1 cellular context compared by ENCODE assay signal in the genomic region with DNA sequence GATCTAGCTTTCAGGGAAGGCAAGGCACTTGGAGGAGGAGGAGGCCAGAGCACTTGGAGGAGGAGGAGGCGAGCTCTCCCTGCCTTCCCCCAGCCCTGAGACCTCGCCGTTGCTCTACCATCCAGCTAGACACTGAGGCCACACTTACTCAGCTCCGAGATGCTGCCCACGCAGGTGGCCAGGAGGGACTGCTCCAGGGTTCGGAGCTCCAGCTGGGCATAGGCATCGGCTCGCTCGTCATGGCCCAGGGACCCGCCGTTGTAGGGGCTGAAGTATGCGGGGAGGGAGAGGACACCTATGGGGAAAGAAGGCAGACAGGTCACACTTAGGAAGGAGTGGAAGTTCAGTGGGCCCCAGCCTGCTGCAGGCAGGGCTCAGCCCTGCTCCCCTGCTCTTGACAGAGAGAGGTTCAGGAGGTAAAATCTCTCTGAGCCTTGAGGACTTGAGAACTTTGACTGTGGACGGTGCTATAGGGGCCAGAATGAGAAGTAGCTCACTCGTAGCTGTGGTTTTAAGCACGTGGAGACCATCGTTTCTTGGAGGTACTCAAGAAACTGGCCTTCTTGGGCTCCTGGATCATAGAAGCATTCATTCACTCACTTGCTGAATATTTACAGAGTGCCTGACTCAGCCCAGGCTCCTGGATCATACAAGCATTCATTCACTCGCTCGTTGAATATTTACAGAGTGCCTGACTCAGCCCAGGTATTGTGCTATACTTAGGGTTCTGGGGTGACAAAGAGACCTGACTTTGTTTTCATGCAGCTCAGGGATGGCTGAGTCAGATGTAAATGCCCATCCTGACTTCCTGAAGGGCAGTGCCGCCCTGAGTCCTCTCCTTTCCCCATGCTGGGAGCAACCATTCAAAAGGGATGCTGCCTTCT.
TF ChIP-seq lines count a peak whose summit lies in the region.

No MANE protein-coding gene starts in this region.

TF ChIP-seq in HCT116, 20 proteins besides CTCF, POLR2A, EP300 and RAD21 (continued from another document):
- TF ChIP-seq, protein P1, sequence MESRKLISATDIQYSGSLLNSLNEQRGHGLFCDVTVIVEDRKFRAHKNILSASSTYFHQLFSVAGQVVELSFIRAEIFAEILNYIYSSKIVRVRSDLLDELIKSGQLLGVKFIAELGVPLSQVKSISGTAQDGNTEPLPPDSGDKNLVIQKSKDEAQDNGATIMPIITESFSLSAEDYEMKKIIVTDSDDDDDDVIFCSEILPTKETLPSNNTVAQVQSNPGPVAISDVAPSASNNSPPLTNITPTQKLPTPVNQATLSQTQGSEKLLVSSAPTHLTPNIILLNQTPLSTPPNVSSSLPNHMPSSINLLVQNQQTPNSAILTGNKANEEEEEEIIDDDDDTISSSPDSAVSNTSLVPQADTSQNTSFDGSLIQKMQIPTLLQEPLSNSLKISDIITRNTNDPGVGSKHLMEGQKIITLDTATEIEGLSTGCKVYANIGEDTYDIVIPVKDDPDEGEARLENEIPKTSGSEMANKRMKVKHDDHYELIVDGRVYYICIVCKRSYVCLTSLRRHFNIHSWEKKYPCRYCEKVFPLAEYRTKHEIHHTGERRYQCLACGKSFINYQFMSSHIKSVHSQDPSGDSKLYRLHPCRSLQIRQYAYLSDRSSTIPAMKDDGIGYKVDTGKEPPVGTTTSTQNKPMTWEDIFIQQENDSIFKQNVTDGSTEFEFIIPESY (IDR thresholded peaks at IDR 0.05; ENCODE audit: extremely low read depth, insufficient replicate concordance, low read length): no peak
- TF ChIP-seq EZH2phosphoT487 (IDR thresholded peaks at IDR 0.05; ENCODE audit: borderline replicate concordance): no peak
- no peak for TF ChIP-seq ZNF274 (IDR thresholded peaks at IDR 0.05; ENCODE audit: low read depth, low read length)
